Comparison of ENCODE assay signal across 1 cellular context in the genomic region with DNA sequence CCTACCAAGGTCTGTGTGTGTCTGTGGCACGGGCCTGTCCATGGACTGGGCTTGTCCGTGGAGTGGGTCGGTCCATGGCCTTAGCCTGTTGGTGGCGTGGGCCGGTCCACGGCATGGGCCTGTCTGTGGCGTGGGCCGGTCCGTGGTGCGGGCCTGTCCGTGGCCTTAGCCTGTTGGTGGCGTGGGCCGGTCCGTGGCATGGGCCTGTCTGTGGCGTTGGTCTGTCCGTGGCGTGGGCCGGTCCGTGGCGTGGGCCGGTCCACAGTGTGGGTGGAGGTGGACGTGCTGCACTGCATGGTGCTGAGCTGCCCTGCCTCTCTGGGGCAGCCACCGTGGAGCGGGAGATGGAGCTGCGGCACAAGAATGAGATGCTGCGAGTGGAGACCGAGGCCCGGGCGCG.
TF ChIP-seq lines count a peak whose summit lies in the region.

No MANE protein-coding gene starts in this region.

TF ChIP-seq in H1, 55 proteins besides CTCF, POLR2A, EP300 and RAD21:
- 0 out of 2 replicates have a peak, but pooled peaks have one; percentile 67 for TF ChIP-seq EGR1 (IDR thresholded peaks at IDR 0.05; ENCODE audit: borderline replicate concordance, low read depth, low read length)
